ENCODE assay signal across 11 cellular contexts in the genomic region with DNA sequence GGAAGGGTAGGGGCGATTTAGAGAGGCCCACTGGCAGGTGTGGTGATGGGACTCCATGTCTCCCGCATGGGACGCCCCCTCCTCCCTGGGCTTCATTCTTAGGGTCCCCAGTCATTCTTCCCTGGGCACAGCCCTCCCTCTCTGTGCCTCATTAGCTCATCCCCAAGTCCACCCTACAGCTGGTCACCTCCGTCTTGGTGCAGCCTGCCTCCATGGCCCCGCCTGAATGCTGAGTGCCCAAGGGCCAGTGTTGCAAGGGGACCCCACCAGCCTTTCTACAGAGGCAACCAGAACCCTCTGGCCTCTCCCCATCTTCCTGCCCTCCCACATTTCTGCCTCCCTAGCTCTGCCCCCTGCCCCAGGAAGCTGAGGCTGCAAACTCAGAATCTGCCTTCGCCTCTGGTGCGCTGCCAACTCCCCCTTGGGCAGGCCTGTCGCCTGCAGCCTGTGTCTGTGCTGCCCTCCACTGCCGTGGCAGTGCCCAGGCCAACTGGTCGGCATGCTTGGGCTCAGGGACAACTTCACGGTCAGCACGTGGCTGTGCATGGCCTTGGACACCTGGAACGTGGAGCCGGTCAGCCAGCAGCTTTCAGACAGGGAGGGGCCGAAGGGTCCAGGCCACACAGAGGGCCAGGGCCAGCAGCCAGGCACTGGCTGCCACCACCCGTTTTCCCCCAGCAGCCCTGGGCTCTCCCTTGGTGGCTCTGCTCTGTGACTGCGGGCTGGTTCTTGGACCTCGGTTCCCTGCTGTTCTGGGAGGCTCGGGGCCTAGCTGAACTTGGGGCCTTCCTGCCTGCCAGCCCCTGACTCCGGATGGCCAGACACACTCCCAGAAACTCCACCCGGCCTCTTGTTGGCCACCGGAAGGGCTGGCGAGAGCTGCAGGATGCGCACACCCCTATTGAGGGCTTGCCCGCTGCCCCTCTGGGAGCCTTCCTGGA. TPM values are rescaled to one million over a fixed set of nuclear protein-coding genes. Genes with fewer than 3 reads are reported as not detected.
DNase-seq lines count a peak whose midpoint lies in the region; ATAC-seq, FAIRE-seq and TF ChIP-seq lines count a peak whose summit lies in the region.
"Had no signal": no experiment of that assay in that cellular context is flagged by ENCODE, and none has a peak within 500 bp of the region (broad histone marks: within the 10 kb centered on the region; RNA-seq: fewer than 3 reads in every experiment).

No MANE protein-coding gene starts in this region.

- peak; percentile 63 for FAIRE-seq in endothelial cell of umbilical vein (lab: Jason Lieb, UNC)
- FAIRE-seq: GM18507 had no signal

- H3K9me3 ChIP-seq in Peyer's patch (no peaks in the 10 kb centered on the region), endothelial cell of umbilical vein (replicated peaks; ENCODE audit: control insufficient read depth, insufficient read depth, low read length) (no peaks in the 10 kb centered on the region), stomach smooth muscle (ENCODE audit: control insufficient read depth in 2 of 2, low read length in 2 of 2) (no peaks in the 10 kb centered on the region)

- BruUV-seq in endothelial cell of umbilical vein (replicated peaks; lab: Mats Ljungman, UMichigan), result no TSS peak

- CTCF ChIA-PET in endothelial cell of umbilical vein (lab: Charles Lee), result interaction anchor here (1.1 to 10.4 kb wide), 6 partner anchors 19 to 73 kb away, joined by 3 to 81 read pairs (median 9); no protein-coding TSS in a partner anchor

- H3K36me3 ChIP-seq in Peyer's patch, result no peaks in the 10 kb centered on the region
- no peaks in the 10 kb centered on the region for H3K36me3 ChIP-seq in endothelial cell of umbilical vein (ENCODE audit: control insufficient read depth in 2 of 2, extremely low read depth in 1 of 2, insufficient read depth in 2 of 2, low read length in 2 of 2)
- no peaks in the 10 kb centered on the region for H3K36me3 ChIP-seq in stomach smooth muscle (ENCODE audit: control insufficient read depth in 2 of 2, insufficient read depth in 2 of 2, low read length in 2 of 2)

- H3K4me2 ChIP-seq in endothelial cell of umbilical vein (ENCODE audit: insufficient read depth, low read length), result peak overlapping the region; percentile 2

- H3K9ac ChIP-seq in endothelial cell of umbilical vein (replicated peaks; ENCODE audit: extremely low read depth, insufficient read depth, low read length), result peak overlapping the region; percentile 0
- H3K9ac ChIP-seq in stomach smooth muscle (ENCODE audit: low read length in 2 of 2), result no peak overlapping the region

- intact Hi-C loops in endothelial cell of umbilical vein (cut with micrococcal nuclease), result loop anchor here (2.0 kb wide), 2 partner anchors 26 to 34 kb away; a partner anchor contains a TSS

- no peaks in the 10 kb centered on the region for H3K9me1 ChIP-seq in endothelial cell of umbilical vein (replicated peaks; ENCODE audit: control insufficient read depth, extremely low read depth, insufficient read depth, low read length)

- H3K27ac ChIP-seq in Peyer's patch, result peak overlapping the region; percentile 49 to 96 (median 78)
- H3K27ac ChIP-seq in endothelial cell of umbilical vein (ENCODE audit: insufficient read depth, low read depth, low read length), result no peak overlapping the region
- H3K27ac ChIP-seq in stomach smooth muscle (ENCODE audit: low read length), result peak overlapping the region; percentile 58

- POLR2A ChIA-PET in endothelial cell of umbilical vein (lab: Charles Lee), result interaction anchor here (0.6 kb wide), 1 partner anchor 29 kb away, joined by 6 read pairs; no protein-coding TSS in a partner anchor

- peaks cover 8 to 41% (median 16%) of the 10 kb centered on the region in 4 donors for H3K4me1 ChIP-seq in Peyer's patch
- H3K4me1 ChIP-seq in endothelial cell of umbilical vein (ENCODE audit: control insufficient read depth, extremely low read depth, insufficient read depth, low read length), result peaks cover 26% of the 10 kb centered on the region
- H3K4me1 ChIP-seq in stomach smooth muscle (ENCODE audit: control insufficient read depth, insufficient read depth, low read length), result peaks cover 38% of the 10 kb centered on the region

- TF ChIP-seq CTCF in Peyer's patch (IDR thresholded peaks at IDR 0.05) (no peak), endothelial cell of umbilical vein (IDR thresholded peaks at IDR 0.05; ENCODE audit: extremely low read depth in 1 of 2, insufficient read depth in 1 of 2, low read depth in 1 of 2, low read length in 2 of 2) (no peak)

- H3K4me3 ChIP-seq in Peyer's patch, result no peak overlapping the region
- H3K4me3 ChIP-seq in endothelial cell of umbilical vein (replicated peaks in 1 of 3; ENCODE audit: insufficient read depth in 1 of 3, low read depth in 1 of 3, low read length in 3 of 3), result no peak overlapping the region
- H3K4me3 ChIP-seq in stomach smooth muscle (ENCODE audit: low read length in 2 of 2), result peak overlapping the region in 1 of 2 donors; percentile 61

- no peak for DNase-seq in Peyer's patch
- peak; percentile 24 for DNase-seq in endothelial cell of umbilical vein (ENCODE audit: low read depth, low spot score)
- DNase-seq in mucosa of gallbladder (ENCODE audit: low spot score), result peak; percentile 40
- no peak for DNase-seq in iPS-NIHi7 (ENCODE audit: extremely low spot score)
- DNase-seq in NCI-H82 (lab: John Stamatoyannopoulos, UW), result no peak
- DNase-seq in ureter (ENCODE audit: low spot score), result no peak

- dilution Hi-C loops in endothelial cell of umbilical vein (cut with MboI; ENCODE audit: extremely low pct_ligation_motif_present, low sequenced_read_pairs), result no loop called here

- no peaks in the 10 kb centered on the region for H3K79me2 ChIP-seq in endothelial cell of umbilical vein (ENCODE audit: control insufficient read depth, insufficient read depth, low read length)

- H2AFZ ChIP-seq in endothelial cell of umbilical vein (ENCODE audit: low read depth, low read length), result peak overlapping the region; percentile 73

- no peaks in the 10 kb centered on the region for H3K27me3 ChIP-seq in Peyer's patch
- H3K27me3 ChIP-seq in endothelial cell of umbilical vein (ENCODE audit: control insufficient read depth in 2 of 2, insufficient read depth in 2 of 2, low read length in 2 of 2), result no peaks in the 10 kb centered on the region
- H3K27me3 ChIP-seq in stomach smooth muscle (ENCODE audit: control insufficient read depth in 1 of 2, insufficient read depth in 2 of 2, low read length in 2 of 2), result no peaks in the 10 kb centered on the region

- no peak for TF ChIP-seq POLR2A in Peyer's patch (IDR thresholded peaks at IDR 0.05)
- TF ChIP-seq POLR2A in endothelial cell of umbilical vein (IDR thresholded peaks at IDR 0.05; ENCODE audit: low read depth, low read length), result peak; percentile 34

- no peaks in the 10 kb centered on the region for H4K20me1 ChIP-seq in endothelial cell of umbilical vein (replicated peaks; ENCODE audit: control insufficient read depth, extremely low read depth, insufficient read depth, low read length)

- no peak for ATAC-seq in GM19328 (IDR thresholded peaks at IDR 0.05; ENCODE audit: unreplicated experiment)

TF ChIP-seq in endothelial cell of umbilical vein, 7 proteins besides CTCF, POLR2A, EP300 and RAD21:
- TF ChIP-seq POLR2AphosphoS5 (IDR thresholded peaks at IDR 0.05; ENCODE audit: insufficient read depth, low read depth, low read length) (peak; percentile 51), JUN (IDR thresholded peaks at IDR 0.05; ENCODE audit: borderline replicate concordance, insufficient read depth, insufficient read length, low read depth) (no peak)

RNA-seq across cellular contexts. Expression of a gene that starts 33.9 kb away (rescaled TPM):
- total RNA-seq in Peyer's patch, result 10 to 100 TPM; 30.5 to 78.3 (median 54.0) TPM
- 29.3 and 30.0 TPM in 2 replicates for total RNA-seq in endothelial cell of umbilical vein
- polyA plus RNA-seq in endothelial cell of umbilical vein, result 10.0 and 10.7 TPM in 2 replicates
- 7.4 and 7.7 TPM in 2 replicates for polyA plus RNA-seq in endothelial cell of umbilical vein (2011; cell fraction: cytosol; rRNA removed)
- polyA plus RNA-seq in endothelial cell of umbilical vein (2011; cell fraction: nucleus; rRNA removed), result 51.1 and 55.4 TPM in 2 replicates
- polyA plus RNA-seq in endothelial cell of umbilical vein (2012), result 10.0 and 12.4 TPM in 2 replicates
- polyA minus RNA-seq in endothelial cell of umbilical vein, result 14.4 and 24.9 TPM in 2 replicates
- 4.2 TPM for polyA minus RNA-seq in endothelial cell of umbilical vein (2011; cell fraction: cytosol; rRNA and poly(A)+ RNA removed)
- polyA minus RNA-seq in endothelial cell of umbilical vein (2011; cell fraction: nucleus; rRNA and poly(A)+ RNA removed), result 25.2 and 30.9 TPM in 2 replicates
- total RNA-seq in mucosa of gallbladder, result 54.0 TPM
- 94.4 TPM for total RNA-seq in ureter

RNA-seq across cellular contexts. Expression of a gene that starts 47.0 kb away (rescaled TPM):
- total RNA-seq in Peyer's patch (under 1 TPM in 1 of 4 donors, not detected in 3; 0.40 TPM), endothelial cell of umbilical vein (0.83 and 1.4 TPM in 2 replicates), mucosa of gallbladder (8.7 TPM), ureter (2.8 TPM)
- polyA plus RNA-seq in endothelial cell of umbilical vein, result 0.52 and 0.57 TPM in 2 replicates
- polyA plus RNA-seq in endothelial cell of umbilical vein (2011; cell fraction: cytosol; rRNA removed), result 0.27 and 0.31 TPM in 2 replicates
- polyA plus RNA-seq in endothelial cell of umbilical vein (2011; cell fraction: nucleus; rRNA removed), result 3.5 and 4.1 TPM in 2 replicates
- polyA plus RNA-seq in endothelial cell of umbilical vein (2012), result 0.37 TPM in 2 replicates
- 1.8 and 3.6 TPM in 2 replicates for polyA minus RNA-seq in endothelial cell of umbilical vein
- polyA minus RNA-seq in endothelial cell of umbilical vein (2011; cell fraction: cytosol; rRNA and poly(A)+ RNA removed), result 12.5 TPM
- polyA minus RNA-seq in endothelial cell of umbilical vein (2011; cell fraction: nucleus; rRNA and poly(A)+ RNA removed), result 0.53 and 1.0 TPM in 2 replicates
- total RNA-seq: mesothelial cell of epicardium, NCI-H460 had no signal

Comparison
In these comparisons a context has a peak if more than half of its experiments do, and no peak if none do; other contexts are left out.
1. DNase-seq: peak in endothelial cell of umbilical vein (single experiment) and mucosa of gallbladder (single experiment); none in Peyer's patch (0 of 3), iPS-NIHi7 (single experiment), NCI-H82 (single experiment) and ureter (single experiment).